7 cellular contexts compared by ENCODE assay signal in the genomic region with DNA sequence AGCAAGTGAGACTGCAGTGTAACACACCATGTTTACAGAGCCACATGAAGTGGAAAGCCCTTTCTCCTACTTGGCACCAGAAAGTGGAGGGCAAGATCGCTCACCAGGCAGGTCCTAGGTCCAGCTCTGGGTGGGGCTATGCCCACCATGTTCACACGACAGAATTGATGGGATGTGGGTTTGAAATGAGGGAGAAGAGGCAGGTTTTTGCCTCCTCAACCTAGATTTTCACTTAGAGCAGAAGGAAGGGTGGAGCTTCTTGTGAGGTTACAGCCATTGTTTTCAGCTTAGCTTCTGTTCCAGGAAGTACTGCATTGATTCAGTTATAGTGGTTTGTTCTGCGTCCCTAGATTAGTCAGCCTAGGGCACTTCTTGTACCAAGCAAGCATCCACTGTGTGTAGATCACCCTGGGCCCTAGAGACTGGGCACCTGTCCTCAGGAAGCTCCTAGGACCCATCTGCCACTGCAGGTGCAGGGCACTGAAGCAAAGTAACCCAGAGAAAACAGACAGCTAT.
DNase-seq lines count a peak whose midpoint lies in the region; ATAC-seq and TF ChIP-seq lines count a peak whose summit lies in the region.

No MANE protein-coding gene starts in this region.

- H3K9me3 Mint-ChIP-seq in T-helper 2 cell treated with Interferon-gamma antibody and Interleukin-4, amounts not matched to agents 5 μg/mL and 100 μg/mL, for 36 hours, result no peaks in the 10 kb centered on the region

- H3K4me1 Mint-ChIP-seq in T-helper 2 cell treated with Interferon-gamma antibody and Interleukin-4, amounts not matched to agents 5 μg/mL and 100 μg/mL, for 36 hours (ENCODE audit: low read depth), result peaks cover 41% of the 10 kb centered on the region

- H3K27ac Mint-ChIP-seq in T-helper 2 cell treated with Interferon-gamma antibody and Interleukin-4, amounts not matched to agents 5 μg/mL and 100 μg/mL, for 36 hours, result peak overlapping the region; percentile 97

- TF ChIP-seq POLR2A in GM18951 (IDR thresholded peaks at IDR 0.05; ENCODE audit: extremely low read depth, insufficient read depth, insufficient read length), result peak; percentile 36

- peak overlapping the region; percentile 99 for H3K4me3 Mint-ChIP-seq in T-helper 2 cell treated with Interferon-gamma antibody and Interleukin-4, amounts not matched to agents 5 μg/mL and 100 μg/mL, for 36 hours

- ATAC-seq in HG02981 (IDR thresholded peaks at IDR 0.05; ENCODE audit: unreplicated experiment), result peak; percentile 40
- ATAC-seq in stimulated activated naive CD8-positive, alpha-beta T cell treated with anti-CD3 and anti-CD28 coated beads, Interleukin-15, Interleukin-2, amounts not matched to agents 100 U/mL and 50 U/mL, for 24 hours, result peak; percentile 82

- DNase-seq in T-helper 2 cell treated with Interferon-gamma antibody and Interleukin-4, amounts not matched to agents 5 μg/mL and 100 μg/mL, for 36 hours (ENCODE audit: low spot score), result peak; percentile 67
- peak; percentile 31 for DNase-seq in effector CD4-positive, alpha-beta T cell
- DNase-seq in stimulated activated naive CD8-positive, alpha-beta T cell treated with anti-CD3 and anti-CD28 coated beads, Interleukin-15, Interleukin-2, amounts not matched to agents 100 U/mL and 50 U/mL, for 24 hours, result peak; percentile 58
- DNase-seq in inferior parietal cortex (ENCODE audit: extremely low spot score) (no peak), NCI-H510A treated with DMSO at 0.1 percent for 48 hours (lab: John Stamatoyannopoulos, UW) (no peak)

- in situ Hi-C loops in GM18951 (cut with MboI; ENCODE audit: low sequenced_read_pairs, unreplicated experiment), result no loop called here

- no peaks in the 10 kb centered on the region for H3K27me3 Mint-ChIP-seq in T-helper 2 cell treated with Interferon-gamma antibody and Interleukin-4, amounts not matched to agents 5 μg/mL and 100 μg/mL, for 36 hours (ENCODE audit: low read depth)

- peaks cover 51% of the 10 kb centered on the region for H3K36me3 Mint-ChIP-seq in T-helper 2 cell treated with Interferon-gamma antibody and Interleukin-4, amounts not matched to agents 5 μg/mL and 100 μg/mL, for 36 hours (ENCODE audit: low read depth)

Comparison
In these comparisons a context has a peak if more than half of its experiments do, and no peak if none do; other contexts are left out.
1. DNase-seq: peak in T-helper 2 cell treated with Interferon-gamma antibody and Interleukin-4, amounts not matched to agents 5 μg/mL and 100 μg/mL, for 36 hours (single experiment), effector CD4-positive, alpha-beta T cell (single experiment) and stimulated activated naive CD8-positive, alpha-beta T cell treated with anti-CD3 and anti-CD28 coated beads, Interleukin-15, Interleukin-2, amounts not matched to agents 100 U/mL and 50 U/mL, for 24 hours (single experiment); none in inferior parietal cortex (single experiment) and NCI-H510A treated with DMSO at 0.1 percent for 48 hours (single experiment).